In the genomic region with DNA sequence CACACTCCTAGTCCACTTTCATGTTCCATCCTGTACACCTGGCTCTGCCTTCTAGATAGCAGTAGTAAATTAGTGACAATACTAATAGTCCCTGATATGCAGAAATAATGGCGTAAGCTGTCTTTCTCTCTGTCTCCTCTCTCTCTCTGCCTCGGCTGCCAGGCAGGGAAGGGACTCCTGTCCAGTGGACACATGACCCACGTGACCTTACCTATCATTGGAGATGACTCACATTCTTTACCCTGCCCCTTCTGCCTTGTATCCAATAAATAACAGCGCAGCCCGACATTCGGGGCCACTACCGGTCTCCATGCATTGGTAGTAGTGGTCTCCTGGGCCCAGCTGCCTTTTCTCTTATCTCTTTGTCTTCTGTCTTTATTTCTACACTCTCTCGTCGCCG, we compare ENCODE assay signal across 8 cellular contexts. TPM values are rescaled to one million over a fixed set of nuclear protein-coding genes. Genes with fewer than 3 reads are reported as not detected.
DNase-seq lines count a peak whose midpoint lies in the region; ATAC-seq and TF ChIP-seq lines count a peak whose summit lies in the region.
"Not testable (repeated sequence)": the region's sequence is repeated elsewhere in the genome, so short reads cannot be mapped to it uniquely, and the experiment has no call there.

No MANE protein-coding gene starts in this region.

- H3K9me3 Mint-ChIP-seq in Calu3 (ENCODE audit: low read depth, unreplicated experiment); activated T-helper 1 cell treated with anti-CD3 and anti-CD28 coated beads, Interleukin-12 subunit alpha, Interleukin-12 subunit beta, Interleukin-2, Interleukin-4 antibody, amounts not matched to agents 30 ng/mL and 10 ng/mL and 1 ng/mL, durations not matched to agents 14 hours and 24 hours and 36 hours; brain; dendritic cell treated with granulocyte-macrophage colony-stimulating factor and Interleukin-4, amounts not matched to agents 40 ng/mL and 50 ng/mL, for 4 days; natural killer cell; osteocyte (ENCODE audit: unreplicated experiment): not testable (repeated sequence)

- H3K4me3 ChIP-seq in A673 (ENCODE audit: low read depth, low read length, poor library complexity, severe bottlenecking) = not testable (repeated sequence)

- H3K36me3 Mint-ChIP-seq in Calu3 (ENCODE audit: insufficient read depth, unreplicated experiment) (peaks cover 83% of the 10 kb centered on the region), brain (peaks cover 25% of the 10 kb centered on the region), osteocyte (ENCODE audit: unreplicated experiment) (peaks cover 17% of the 10 kb centered on the region)
- not testable (repeated sequence) for H3K36me3 Mint-ChIP-seq in activated T-helper 1 cell treated with anti-CD3 and anti-CD28 coated beads, Interleukin-12 subunit alpha, Interleukin-12 subunit beta, Interleukin-2, Interleukin-4 antibody, amounts not matched to agents 30 ng/mL and 10 ng/mL and 1 ng/mL, durations not matched to agents 14 hours and 24 hours and 36 hours (ENCODE audit: low read depth); natural killer cell
- peaks cover 58% of the 10 kb centered on the region for H3K36me3 Mint-ChIP-seq in dendritic cell treated with granulocyte-macrophage colony-stimulating factor and Interleukin-4, amounts not matched to agents 40 ng/mL and 50 ng/mL, for 4 days (ENCODE audit: low read depth)

- peaks cover 35% of the 10 kb centered on the region for H3K4me1 ChIP-seq in A673 (ENCODE audit: insufficient read depth, low read length, poor library complexity, severe bottlenecking)

- BruUV-seq in A673 (replicated peaks; lab: Mats Ljungman, UMichigan); Calu3 (replicated peaks; lab: Mats Ljungman, UMichigan): not testable (repeated sequence)

- H3K36me3 ChIP-seq in A673 (ENCODE audit: insufficient read depth, low read length, poor library complexity, severe bottlenecking) = peaks cover 41% of the 10 kb centered on the region

- CTCF ChIA-PET in A673 (lab: Charles Lee); Calu3 (lab: Charles Lee); RWPE1 (lab: Yijun Ruan, JAX): not testable (repeated sequence)

- intact Hi-C loops in A673 (cut with micrococcal nuclease; ENCODE audit: unreplicated experiment) = loop anchor here (10.0 kb wide), 1 partner anchor 221 kb away; no protein-coding TSS in a partner anchor
- intact Hi-C loops in Calu3 (cut with micrococcal nuclease; ENCODE audit: unreplicated experiment) = loop anchor here (5.0 kb wide), 1 partner anchor 54 kb away; a partner anchor contains a TSS
- intact Hi-C loops in activated T-helper 1 cell treated with anti-CD3 and anti-CD28 coated beads, Interleukin-12 subunit alpha, Interleukin-12 subunit beta, Interleukin-2, Interleukin-4 antibody, amounts not matched to agents 30 ng/mL and 10 ng/mL and 1 ng/mL, durations not matched to agents 14 hours and 24 hours and 36 hours (cut with micrococcal nuclease) = loop anchor here (1.0 kb wide), 1 partner anchor 69 kb away; no protein-coding TSS in a partner anchor
- intact Hi-C loops in dendritic cell treated with granulocyte-macrophage colony-stimulating factor and Interleukin-4, amounts not matched to agents 40 ng/mL and 50 ng/mL, for 4 days (cut with micrococcal nuclease) = loop anchor here (5.0 kb wide), 1 partner anchor 34 kb away; a partner anchor contains a TSS
- intact Hi-C loops in natural killer cell (cut with micrococcal nuclease) = loop anchor here (5.0 to 10.0 kb wide), 2 partner anchors 69 to 221 kb away; a partner anchor contains a TSS

- not testable (repeated sequence) for ATAC-seq in natural killer cell

- POLR2A ChIA-PET in A673 (lab: Charles Lee; ENCODE audit: low non-redundant PET); RWPE1 (lab: Yijun Ruan, JAX; ENCODE audit: low non-redundant PET): not testable (repeated sequence)

- not testable (repeated sequence) for H3K9me3 ChIP-seq in A673 (ENCODE audit: low read depth, low read length, poor library complexity, severe bottlenecking)

- H3K27ac Mint-ChIP-seq in Calu3 (ENCODE audit: unreplicated experiment) (peak overlapping the region; percentile 52), brain (peak overlapping the region; percentile 29 to 96 (median 88)), osteocyte (ENCODE audit: unreplicated experiment) (peak overlapping the region; percentile 54)
- H3K27ac Mint-ChIP-seq in activated T-helper 1 cell treated with anti-CD3 and anti-CD28 coated beads, Interleukin-12 subunit alpha, Interleukin-12 subunit beta, Interleukin-2, Interleukin-4 antibody, amounts not matched to agents 30 ng/mL and 10 ng/mL and 1 ng/mL, durations not matched to agents 14 hours and 24 hours and 36 hours; natural killer cell: not testable (repeated sequence)
- H3K27ac Mint-ChIP-seq in dendritic cell treated with granulocyte-macrophage colony-stimulating factor and Interleukin-4, amounts not matched to agents 40 ng/mL and 50 ng/mL, for 4 days = peak overlapping the region; percentile 1

- not testable (repeated sequence) for H3K27me3 ChIP-seq in A673 (replicated peaks; ENCODE audit: insufficient read depth, low read depth, low read length, poor library complexity)

- not testable (repeated sequence) for DNase-seq in A673 (ENCODE audit: low spot score); Calu3; RWPE1 (ENCODE audit: low spot score); activated T-helper 1 cell treated with anti-CD3 and anti-CD28 coated beads, Interleukin-12 subunit alpha, Interleukin-12 subunit beta, Interleukin-2, Interleukin-4 antibody, amounts not matched to agents 30 ng/mL and 10 ng/mL and 1 ng/mL, durations not matched to agents 14 hours and 24 hours and 36 hours (ENCODE audit: low spot score); natural killer cell; osteocyte (ENCODE audit: extremely low spot score, unreplicated experiment)

- H3K4me3 Mint-ChIP-seq in Calu3 (ENCODE audit: low read depth, unreplicated experiment); dendritic cell treated with granulocyte-macrophage colony-stimulating factor and Interleukin-4, amounts not matched to agents 40 ng/mL and 50 ng/mL, for 4 days; osteocyte (ENCODE audit: unreplicated experiment): not testable (repeated sequence)
- peak overlapping the region; percentile 68 for H3K4me3 Mint-ChIP-seq in activated T-helper 1 cell treated with anti-CD3 and anti-CD28 coated beads, Interleukin-12 subunit alpha, Interleukin-12 subunit beta, Interleukin-2, Interleukin-4 antibody, amounts not matched to agents 30 ng/mL and 10 ng/mL and 1 ng/mL, durations not matched to agents 14 hours and 24 hours and 36 hours
- H3K4me3 Mint-ChIP-seq in brain (peak overlapping the region in 3 of 5 experiments; percentile 9 to 37 (median 24)), natural killer cell (peak overlapping the region; percentile 52)

- peak overlapping the region; percentile 10 for H3K27ac ChIP-seq in A673 (ENCODE audit: low read depth, low read length, poor library complexity, severe bottlenecking)
- peak overlapping the region; percentile 79 for H3K27ac ChIP-seq in RWPE1

- H3K4me1 Mint-ChIP-seq in Calu3 (ENCODE audit: low read depth, unreplicated experiment) = peaks cover 18% of the 10 kb centered on the region
- not testable (repeated sequence) for H3K4me1 Mint-ChIP-seq in activated T-helper 1 cell treated with anti-CD3 and anti-CD28 coated beads, Interleukin-12 subunit alpha, Interleukin-12 subunit beta, Interleukin-2, Interleukin-4 antibody, amounts not matched to agents 30 ng/mL and 10 ng/mL and 1 ng/mL, durations not matched to agents 14 hours and 24 hours and 36 hours (ENCODE audit: low read depth)
- H3K4me1 Mint-ChIP-seq in brain = peaks cover 42% of the 10 kb centered on the region
- peaks cover 34% of the 10 kb centered on the region for H3K4me1 Mint-ChIP-seq in dendritic cell treated with granulocyte-macrophage colony-stimulating factor and Interleukin-4, amounts not matched to agents 40 ng/mL and 50 ng/mL, for 4 days (ENCODE audit: low read depth)
- H3K4me1 Mint-ChIP-seq in natural killer cell = peaks cover 4 to 16% of the 10 kb centered on the region in 2 donors
- peaks cover 15% of the 10 kb centered on the region for H3K4me1 Mint-ChIP-seq in osteocyte (ENCODE audit: unreplicated experiment)

- TF ChIP-seq CTCF in A673 (conservative IDR thresholded peaks at IDR 0.05; ENCODE audit: low read depth, low read length); Calu3 (IDR thresholded peaks at IDR 0.05; ENCODE audit: unreplicated experiment); RWPE1 (conservative IDR thresholded peaks at IDR 0.05; ENCODE audit: low read depth); brain (conservative IDR thresholded peaks at IDR 0.05); natural killer cell (IDR thresholded peaks at IDR 0.05); osteocyte (IDR thresholded peaks at IDR 0.05): not testable (repeated sequence)

- not testable (repeated sequence) for H3K27me3 Mint-ChIP-seq in Calu3 (ENCODE audit: unreplicated experiment); activated T-helper 1 cell treated with anti-CD3 and anti-CD28 coated beads, Interleukin-12 subunit alpha, Interleukin-12 subunit beta, Interleukin-2, Interleukin-4 antibody, amounts not matched to agents 30 ng/mL and 10 ng/mL and 1 ng/mL, durations not matched to agents 14 hours and 24 hours and 36 hours (ENCODE audit: insufficient read depth); brain; natural killer cell (ENCODE audit: low read depth in 2 of 2); osteocyte (ENCODE audit: unreplicated experiment)
- H3K27me3 Mint-ChIP-seq in dendritic cell treated with granulocyte-macrophage colony-stimulating factor and Interleukin-4, amounts not matched to agents 40 ng/mL and 50 ng/mL, for 4 days = peaks cover 28% of the 10 kb centered on the region

RNA-seq across cellular contexts. Expression of a gene that starts 3.6 kb away (rescaled TPM):
- total RNA-seq in A673 (2021) (5.4 and 10.4 TPM in 2 replicates), Calu3 (2022) (14.3 and 23.7 TPM in 2 replicates), natural killer cell (1 to 10 TPM; 2.2 to 3.1 (median 2.2) TPM), osteocyte (6.4 and 6.9 TPM in 2 replicates)
- total RNA-seq in activated T-helper 1 cell treated with anti-CD3 and anti-CD28 coated beads, Interleukin-12 subunit alpha, Interleukin-12 subunit beta, Interleukin-2, Interleukin-4 antibody, amounts not matched to agents 30 ng/mL and 10 ng/mL and 1 ng/mL, durations not matched to agents 14 hours and 24 hours and 36 hours = 24.6 and 28.9 TPM in 2 replicates
- polyA plus RNA-seq in brain (ENCODE audit: insufficient read depth, low read depth, low replicate concordance) = 19.1 TPM

RNA-seq across cellular contexts. Expression of a gene that starts 12.3 kb away (rescaled TPM):
- total RNA-seq in A673 (2021) = 20.8 and 27.5 TPM in 2 replicates
- total RNA-seq in Calu3 (2022) = 21.1 and 27.5 TPM in 2 replicates
- 15.1 and 19.0 TPM in 2 replicates for total RNA-seq in activated T-helper 1 cell treated with anti-CD3 and anti-CD28 coated beads, Interleukin-12 subunit alpha, Interleukin-12 subunit beta, Interleukin-2, Interleukin-4 antibody, amounts not matched to agents 30 ng/mL and 10 ng/mL and 1 ng/mL, durations not matched to agents 14 hours and 24 hours and 36 hours
- polyA plus RNA-seq in brain (ENCODE audit: insufficient read depth, low read depth, low replicate concordance) = 26.7 TPM
- 1 to 10 TPM; 2.2 to 2.5 (median 2.4) TPM for total RNA-seq in natural killer cell
- 24.8 and 27.3 TPM in 2 replicates for total RNA-seq in osteocyte

RNA-seq across cellular contexts. Expression of a gene that starts 22.7 kb away (rescaled TPM):
- 38.6 and 42.8 TPM in 2 replicates for total RNA-seq in A673 (2021)
- total RNA-seq in Calu3 (2022) = 52.9 and 69.2 TPM in 2 replicates
- 67.4 and 68.1 TPM in 2 replicates for total RNA-seq in activated T-helper 1 cell treated with anti-CD3 and anti-CD28 coated beads, Interleukin-12 subunit alpha, Interleukin-12 subunit beta, Interleukin-2, Interleukin-4 antibody, amounts not matched to agents 30 ng/mL and 10 ng/mL and 1 ng/mL, durations not matched to agents 14 hours and 24 hours and 36 hours
- 14.3 TPM for polyA plus RNA-seq in brain (ENCODE audit: insufficient read depth, low read depth, low replicate concordance)
- 100 to 1,000 TPM; 112 to 131 (median 123) TPM for total RNA-seq in natural killer cell
- 37.7 and 38.3 TPM in 2 replicates for total RNA-seq in osteocyte

RNA-seq across cellular contexts. Expression of a gene that starts 29.0 kb away (rescaled TPM):
- total RNA-seq in A673 (2021) (31.0 and 33.1 TPM in 2 replicates), Calu3 (2022) (49.7 and 54.7 TPM in 2 replicates), natural killer cell (100 to 1,000 TPM; 105 to 126 (median 118) TPM), osteocyte (52.5 and 55.7 TPM in 2 replicates)
- 52.1 and 54.6 TPM in 2 replicates for total RNA-seq in activated T-helper 1 cell treated with anti-CD3 and anti-CD28 coated beads, Interleukin-12 subunit alpha, Interleukin-12 subunit beta, Interleukin-2, Interleukin-4 antibody, amounts not matched to agents 30 ng/mL and 10 ng/mL and 1 ng/mL, durations not matched to agents 14 hours and 24 hours and 36 hours
- 14.4 TPM for polyA plus RNA-seq in brain (ENCODE audit: insufficient read depth, low read depth, low replicate concordance)

RNA-seq across cellular contexts. Expression of a gene that starts 33.7 kb away (rescaled TPM):
- total RNA-seq in A673 (2021) (155 and 173 TPM in 2 replicates), Calu3 (2022) (298 and 337 TPM in 2 replicates), natural killer cell (10 to 100 TPM in 2 of 3 donors, 1 to 10 TPM in 1; 6.0 to 34.7 (median 18.9) TPM), osteocyte (347 and 362 TPM in 2 replicates)
- 8.9 and 10.2 TPM in 2 replicates for total RNA-seq in activated T-helper 1 cell treated with anti-CD3 and anti-CD28 coated beads, Interleukin-12 subunit alpha, Interleukin-12 subunit beta, Interleukin-2, Interleukin-4 antibody, amounts not matched to agents 30 ng/mL and 10 ng/mL and 1 ng/mL, durations not matched to agents 14 hours and 24 hours and 36 hours
- 80.1 TPM for polyA plus RNA-seq in brain (ENCODE audit: insufficient read depth, low read depth, low replicate concordance)
